In the genomic region with DNA sequence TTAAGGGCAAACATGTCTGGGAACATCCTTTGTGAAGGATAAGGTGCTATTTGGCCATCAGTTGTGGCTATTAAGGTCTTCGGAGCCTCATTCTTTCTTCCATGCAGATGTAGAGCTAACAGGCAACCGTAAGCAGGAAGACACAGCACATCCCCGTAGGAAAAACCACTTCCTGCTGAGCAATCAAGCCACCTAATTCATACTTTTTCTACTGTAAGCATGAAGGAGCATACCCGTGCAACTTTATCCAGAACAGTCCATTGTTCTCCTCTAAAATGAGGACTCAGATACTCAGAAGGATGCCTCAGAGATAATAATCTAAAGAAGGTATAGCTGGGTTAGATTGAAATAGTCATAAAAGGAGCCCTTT, we compare ENCODE assay signal across 10 cellular contexts.
DNase-seq lines count a peak whose midpoint lies in the region; ATAC-seq, FAIRE-seq and TF ChIP-seq lines count a peak whose summit lies in the region.
"Had no signal": no experiment of that assay in that cellular context is flagged by ENCODE, and none has a peak within 500 bp of the region (broad histone marks: within the 10 kb centered on the region; RNA-seq: fewer than 3 reads in every experiment).

No MANE protein-coding gene starts in this region.

- H3K36me3 ChIP-seq in HUES6 (ENCODE audit: control insufficient read depth, insufficient read depth, low read length) = peaks cover 2% of the 10 kb centered on the region; the same call in 1 of the 2 replicates
- no peaks in the 10 kb centered on the region for H3K36me3 ChIP-seq in astrocyte (ENCODE audit: insufficient read depth, low read length)
- H3K36me3 ChIP-seq in tibial artery = no peaks in the 10 kb centered on the region

- no peaks in the 10 kb centered on the region for H3K9me3 Mint-ChIP-seq in astrocyte (ENCODE audit: unreplicated experiment)
- no peaks in the 10 kb centered on the region for H3K9me3 Mint-ChIP-seq in activated naive CD8-positive, alpha-beta T cell treated with anti-CD3 and anti-CD28 coated beads, Interleukin-2, amount 50 U/mL, for 24 hours
- H3K9me3 Mint-ChIP-seq: activated T-helper 1 cell treated with anti-CD3 and anti-CD28 coated beads, Interleukin-12 subunit alpha, Interleukin-12 subunit beta, Interleukin-2, Interleukin-4 antibody, amounts not matched to agents 30 ng/mL and 10 ng/mL and 1 ng/mL, durations not matched to agents 14 hours and 24 hours and 36 hours; stimulated activated naive CD8-positive, alpha-beta T cell treated with anti-CD3 and anti-CD28 coated beads, Interleukin-15, amount 100 ng/mL, for 72 hours had no signal

- H3K9ac ChIP-seq in HUES6 (ENCODE audit: low read length) = peak overlapping the region; percentile 5
- H3K9ac ChIP-seq in astrocyte (ENCODE audit: low read length) = peak overlapping the region; percentile 59

- H3K4me1 ChIP-seq in HUES6 (ENCODE audit: control insufficient read depth, insufficient read depth, low read length) = peaks cover 47% of the 10 kb centered on the region
- peaks cover 54% of the 10 kb centered on the region for H3K4me1 ChIP-seq in astrocyte (ENCODE audit: insufficient read depth, low read length)
- H3K4me1 ChIP-seq in tibial artery = peaks cover 0 to 44% (median 30%) of the 10 kb centered on the region in 4 donors

- no peaks in the 10 kb centered on the region for H3K27me3 Mint-ChIP-seq in astrocyte (ENCODE audit: low read depth, unreplicated experiment)
- no peaks in the 10 kb centered on the region for H3K27me3 Mint-ChIP-seq in activated naive CD8-positive, alpha-beta T cell treated with anti-CD3 and anti-CD28 coated beads, Interleukin-2, amount 50 U/mL, for 24 hours

- H3K9me3 ChIP-seq in HUES6 (ENCODE audit: control insufficient read depth, insufficient read depth, low read depth, low read length) = no peaks in the 10 kb centered on the region
- no peaks in the 10 kb centered on the region for H3K9me3 ChIP-seq in astrocyte (ENCODE audit: insufficient read depth, low read depth, low read length)
- no peaks in the 10 kb centered on the region for H3K9me3 ChIP-seq in tibial artery

- DNase-seq in astrocyte (ENCODE audit: low read depth) (peak; percentile 81), kidney glomerular epithelial cell (lab: John Stamatoyannopoulos, UW) (peak; percentile 71), tibial artery (no peak), DMS114 treated with DMSO at 0.1 percent for 48 hours (lab: John Stamatoyannopoulos, UW; ENCODE audit: unreplicated experiment) (no peak), NCI-H1436 treated with DMSO at 0.1 percent for 48 hours (lab: John Stamatoyannopoulos, UW) (no peak)
- no peak for DNase-seq in activated naive CD8-positive, alpha-beta T cell treated with anti-CD3 and anti-CD28 coated beads, Interleukin-2, amount 50 U/mL, for 24 hours
- DNase-seq in stimulated activated CD4-positive, alpha-beta T cell treated with anti-CD3 and anti-CD28 coated beads, Interleukin-4, amount 100 ng/mL, for 24 hours = no peak
- DNase-seq: stimulated activated naive CD8-positive, alpha-beta T cell treated with anti-CD3 and anti-CD28 coated beads, Interleukin-15, amount 100 ng/mL, for 72 hours had no signal

- intact Hi-C loops in tibial artery (cut with DNase I; ENCODE audit: low total_unique reads) = no loop called here

- no peaks in the 10 kb centered on the region for H4K20me1 ChIP-seq in astrocyte (ENCODE audit: insufficient read depth, low read length)

- TF ChIP-seq CTCF in astrocyte (IDR thresholded peaks at IDR 0.05; ENCODE audit: insufficient read depth, low read depth, low read length) (no peak), tibial artery (IDR thresholded peaks at IDR 0.05) (no peak)

- H3K27ac Mint-ChIP-seq in astrocyte (ENCODE audit: unreplicated experiment) = peak overlapping the region; percentile 86
- H3K27ac Mint-ChIP-seq in activated naive CD8-positive, alpha-beta T cell treated with anti-CD3 and anti-CD28 coated beads, Interleukin-2, amount 50 U/mL, for 24 hours = no peak overlapping the region
- H3K27ac Mint-ChIP-seq: activated T-helper 1 cell treated with anti-CD3 and anti-CD28 coated beads, Interleukin-12 subunit alpha, Interleukin-12 subunit beta, Interleukin-2, Interleukin-4 antibody, amounts not matched to agents 30 ng/mL and 10 ng/mL and 1 ng/mL, durations not matched to agents 14 hours and 24 hours and 36 hours; stimulated activated naive CD8-positive, alpha-beta T cell treated with anti-CD3 and anti-CD28 coated beads, Interleukin-15, amount 100 ng/mL, for 72 hours had no signal

- H3K27ac ChIP-seq in HUES6 (ENCODE audit: low read depth, low read length) (peak overlapping the region; percentile 52; the same call in 1 of the 2 replicates), astrocyte (ENCODE audit: low read depth, low read length) (peak overlapping the region; percentile 89), tibial artery (peak overlapping the region; percentile 52 to 78)

- no peaks in the 10 kb centered on the region for H3K27me3 ChIP-seq in HUES6 (ENCODE audit: control insufficient read depth, insufficient read depth, low read length)
- H3K27me3 ChIP-seq in astrocyte (ENCODE audit: insufficient read depth, low read length) = no peaks in the 10 kb centered on the region
- no peaks in the 10 kb centered on the region for H3K27me3 ChIP-seq in tibial artery

- peaks cover 2% of the 10 kb centered on the region for H3K36me3 Mint-ChIP-seq in astrocyte (ENCODE audit: low read depth, unreplicated experiment)
- no peaks in the 10 kb centered on the region for H3K36me3 Mint-ChIP-seq in activated naive CD8-positive, alpha-beta T cell treated with anti-CD3 and anti-CD28 coated beads, Interleukin-2, amount 50 U/mL, for 24 hours (ENCODE audit: low read depth)

- no peak overlapping the region for H3K4me3 ChIP-seq in HUES6 (ENCODE audit: low read depth, low read length)
- peak overlapping the region; percentile 7 for H3K4me3 ChIP-seq in astrocyte (ENCODE audit: insufficient read depth, low read depth, low read length)
- H3K4me3 ChIP-seq in tibial artery = no peak overlapping the region

- H2AFZ ChIP-seq in astrocyte (ENCODE audit: low read depth, low read length) = peak overlapping the region; percentile 15

- peaks cover 22% of the 10 kb centered on the region for H3K4me1 Mint-ChIP-seq in astrocyte (ENCODE audit: low read depth, unreplicated experiment)
- peaks cover 3% of the 10 kb centered on the region for H3K4me1 Mint-ChIP-seq in activated naive CD8-positive, alpha-beta T cell treated with anti-CD3 and anti-CD28 coated beads, Interleukin-2, amount 50 U/mL, for 24 hours

- no peaks in the 10 kb centered on the region for H3K79me2 ChIP-seq in astrocyte (ENCODE audit: insufficient read depth, low read length)

- H3K4me2 ChIP-seq in astrocyte (ENCODE audit: low read length) = peak overlapping the region; percentile 56

- no peak overlapping the region for H3K4me3 Mint-ChIP-seq in astrocyte (ENCODE audit: unreplicated experiment)
- H3K4me3 Mint-ChIP-seq in activated naive CD8-positive, alpha-beta T cell treated with anti-CD3 and anti-CD28 coated beads, Interleukin-2, amount 50 U/mL, for 24 hours = no peak overlapping the region
- H3K4me3 Mint-ChIP-seq: activated T-helper 1 cell treated with anti-CD3 and anti-CD28 coated beads, Interleukin-12 subunit alpha, Interleukin-12 subunit beta, Interleukin-2, Interleukin-4 antibody, amounts not matched to agents 30 ng/mL and 10 ng/mL and 1 ng/mL, durations not matched to agents 14 hours and 24 hours and 36 hours; stimulated activated naive CD8-positive, alpha-beta T cell treated with anti-CD3 and anti-CD28 coated beads, Interleukin-15, amount 100 ng/mL, for 72 hours had no signal

- no peak for ATAC-seq in activated naive CD8-positive, alpha-beta T cell treated with anti-CD3 and anti-CD28 coated beads, Interleukin-2, amount 50 U/mL, for 24 hours
- ATAC-seq: stimulated activated naive CD8-positive, alpha-beta T cell treated with anti-CD3 and anti-CD28 coated beads, Interleukin-15, amount 100 ng/mL, for 72 hours had no signal

- peak; percentile 20 for FAIRE-seq in astrocyte (lab: Jason Lieb, UNC)

Comparison
In these comparisons a context has a peak if more than half of its experiments do, and no peak if none do; other contexts are left out.
1. DNase-seq: peak in astrocyte (single experiment) and kidney glomerular epithelial cell (single experiment); none in tibial artery (0 of 2), DMS114 treated with DMSO at 0.1 percent for 48 hours (single experiment), activated naive CD8-positive, alpha-beta T cell treated with anti-CD3 and anti-CD28 coated beads, Interleukin-2, amount 50 U/mL, for 24 hours (single experiment), stimulated activated CD4-positive, alpha-beta T cell treated with anti-CD3 and anti-CD28 coated beads, Interleukin-4, amount 100 ng/mL, for 24 hours (single experiment) and NCI-H1436 treated with DMSO at 0.1 percent for 48 hours (single experiment).
2. Peak in every context shown above with its lines, with median percentiles within 50 percentile points of each other: H3K27ac ChIP-seq.